In genomic region chr11:61694971-61695706, GRCh38 we compare ENCODE assay signal across 9 cellular contexts. TPM values are rescaled to one million over a fixed set of nuclear protein-coding genes. Genes with fewer than 3 reads are reported as not detected.
DNase-seq lines count a peak whose midpoint lies in the region; ATAC-seq and TF ChIP-seq lines count a peak whose summit lies in the region.
"Had no signal": no experiment of that assay in that cellular context is flagged by ENCODE, and none has a peak within 500 bp of the region (broad histone marks: within the 10 kb centered on the region; RNA-seq: fewer than 3 reads in every experiment).

No MANE protein-coding gene starts in this region.

- H3K4me3 Mint-ChIP-seq in effector memory CD8-positive, alpha-beta T cell: peak overlapping the region; percentile 72 to 79
- H3K4me3 Mint-ChIP-seq in naive thymus-derived CD8-positive, alpha-beta T cell: peak overlapping the region in 8 of 10 donors; percentile 52 to 76 (median 70)

- H3K36me3 Mint-ChIP-seq in effector memory CD8-positive, alpha-beta T cell (ENCODE audit: insufficient read depth): peaks cover 8% of the 10 kb centered on the region
- H3K36me3 Mint-ChIP-seq in naive thymus-derived CD8-positive, alpha-beta T cell: no peaks in the 10 kb centered on the region
- H3K36me3 Mint-ChIP-seq: naive B cell had no signal

- TF ChIP-seq CTCF in BJ (IDR thresholded peaks at IDR 0.05; ENCODE audit: insufficient read depth, low read depth, low read length): peak; percentile 46

- H3K27me3 Mint-ChIP-seq in effector memory CD8-positive, alpha-beta T cell: no peaks in the 10 kb centered on the region
- H3K27me3 Mint-ChIP-seq in naive thymus-derived CD8-positive, alpha-beta T cell: no peaks in the 10 kb centered on the region

- H3K36me3 ChIP-seq in BJ (ENCODE audit: control insufficient read depth, insufficient read depth, low read length): no peaks in the 10 kb centered on the region

- no peaks in the 10 kb centered on the region for H3K27me3 ChIP-seq in BJ (ENCODE audit: control insufficient read depth, insufficient read depth, low read length)

- H3K9me3 Mint-ChIP-seq in effector memory CD8-positive, alpha-beta T cell: no peaks in the 10 kb centered on the region
- H3K9me3 Mint-ChIP-seq in naive thymus-derived CD8-positive, alpha-beta T cell: no peaks in the 10 kb centered on the region
- H3K9me3 Mint-ChIP-seq: naive B cell had no signal

- POLR2A ChIA-PET in BJ (lab: Charles Lee): interaction anchor here (0.6 kb wide), 1 partner anchor 412 kb away, joined by 3 read pairs; no protein-coding TSS in a partner anchor
- POLR2A ChIA-PET in naive thymus-derived CD8-positive, alpha-beta T cell (lab: Charles Lee): interaction anchor here (1.1 to 1.6 kb wide), 2 partner anchors 11 to 38 kb away, joined by 3 read pairs; no protein-coding TSS in a partner anchor

- peak overlapping the region; percentile 95 to 96 for H3K27ac Mint-ChIP-seq in effector memory CD8-positive, alpha-beta T cell
- H3K27ac Mint-ChIP-seq in naive thymus-derived CD8-positive, alpha-beta T cell: peak overlapping the region in 9 of 10 donors; percentile 62 to 94 (median 83)

- CTCF ChIA-PET in BJ (lab: Yijun Ruan, JAX): interaction anchor here (0.7 to 2.3 kb wide), 3 partner anchors 11 to 16 kb away, joined by 3 to 5 read pairs (median 4); no protein-coding TSS in a partner anchor

- H3K4me1 Mint-ChIP-seq in effector memory CD8-positive, alpha-beta T cell (ENCODE audit: low read depth in 2 of 2): peaks cover 9 to 15% of the 10 kb centered on the region in 2 donors
- H3K4me1 Mint-ChIP-seq in naive thymus-derived CD8-positive, alpha-beta T cell: peaks cover 16 to 28% (median 27%) of the 10 kb centered on the region in 4 donors

- no peak for DNase-seq in BJ (ENCODE audit: low read depth)
- DNase-seq in NCI-H2171 (lab: John Stamatoyannopoulos, UW): peak; percentile 17
- no peak for DNase-seq in effector memory CD8-positive, alpha-beta T cell
- no peak for DNase-seq in naive thymus-derived CD8-positive, alpha-beta T cell
- no peak for DNase-seq in SKM-1 (lab: John Stamatoyannopoulos, UW; ENCODE audit: unreplicated experiment)
- DNase-seq in NCI-H1436 (lab: John Stamatoyannopoulos, UW): no peak
- no peak for DNase-seq in activated CD8-positive, alpha-beta memory T cell treated with anti-CD3 and anti-CD28 coated beads, Interleukin-2, amount 50 U/mL, for 48 hours

- no peak overlapping the region for H3K4me3 ChIP-seq in BJ (ENCODE audit: low read depth, low read length)

- no peak for ATAC-seq in effector memory CD8-positive, alpha-beta T cell (replicated peaks)
- no peak for ATAC-seq in naive thymus-derived CD8-positive, alpha-beta T cell
- ATAC-seq in HG03520 (IDR thresholded peaks at IDR 0.05; ENCODE audit: unreplicated experiment): no peak

RNA-seq across cellular contexts. Expression of gene DAGLA, which starts 14.9 kb away (rescaled TPM):
- 1.1 and 2.5 TPM in 2 replicates for polyA plus RNA-seq in BJ (2011; rRNA removed)
- 2.6 and 3.4 TPM in 2 replicates for polyA minus RNA-seq in BJ (2011; rRNA and poly(A)+ RNA removed)
- total RNA-seq in naive thymus-derived CD8-positive, alpha-beta T cell: under 1 TPM; 0.08 to 0.13 TPM
- polyA plus RNA-seq in naive thymus-derived CD8-positive, alpha-beta T cell: not detected

RNA-seq across cellular contexts. Expression of gene MYRF, which starts 57.3 kb away (rescaled TPM):
- polyA plus RNA-seq in BJ (2011; rRNA removed): 0.33 and 0.45 TPM in 2 replicates
- polyA minus RNA-seq in BJ (2011; rRNA and poly(A)+ RNA removed): 0.36 and 0.57 TPM in 2 replicates
- total RNA-seq in naive thymus-derived CD8-positive, alpha-beta T cell: under 1 TPM; 0.47 to 0.68 TPM
- under 1 TPM in 2 of 3 donors, not detected in 1; 0.26 to 0.52 TPM for polyA plus RNA-seq in naive thymus-derived CD8-positive, alpha-beta T cell
